Comparison of ENCODE assay signal across 15 cellular contexts in the genomic region with DNA sequence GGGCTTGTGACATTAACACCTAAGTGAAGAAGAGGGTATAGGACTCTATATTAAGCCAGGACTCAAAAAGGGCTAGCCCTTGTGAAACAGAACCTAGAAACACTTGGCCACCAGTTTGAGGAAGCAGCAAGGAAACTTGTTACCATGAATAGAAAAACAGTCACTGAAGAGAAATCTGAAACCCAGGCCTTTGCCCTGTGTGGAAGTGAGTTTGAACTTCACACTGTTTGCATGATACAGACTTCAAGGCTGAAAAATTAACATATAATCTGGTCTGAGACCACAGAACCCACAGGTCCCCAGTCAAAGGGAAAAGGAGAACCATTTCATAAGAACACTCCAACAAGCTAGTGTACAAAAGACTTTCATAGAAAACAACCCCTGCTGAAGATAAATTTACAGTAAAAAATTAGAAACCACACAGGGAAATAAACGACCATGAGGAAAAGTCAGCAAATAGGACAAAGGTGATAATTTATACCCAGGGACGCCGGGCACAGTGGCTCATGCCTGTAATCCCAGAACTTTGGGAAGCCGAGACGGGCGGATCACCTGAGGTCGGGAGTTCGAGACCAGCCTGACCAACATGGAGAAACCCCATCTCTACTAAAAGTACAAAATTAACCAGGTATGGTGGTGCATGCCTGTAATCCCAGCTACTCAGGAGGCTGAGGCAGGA.
A peak's percentile ranks its signal among the peaks of the same experiment; 100 is the strongest.
DNase-seq lines count a peak whose midpoint lies in the region; ATAC-seq and TF ChIP-seq lines count a peak whose summit lies in the region.
"Had no signal": no experiment of that assay in that cellular context is flagged by ENCODE, and none has a peak within 500 bp of the region (broad histone marks: within the 10 kb centered on the region; RNA-seq: fewer than 3 reads in every experiment).

No MANE protein-coding gene starts in this region.

- H3K9me3 ChIP-seq in HAP-1: no peaks in the 10 kb centered on the region

- H3K4me3 ChIP-seq in GM12864 (ENCODE audit: low read depth, low read length) (no peak overlapping the region), HAP-1 (no peak overlapping the region)
- H3K4me3 ChIP-seq: A549 had no signal

- peaks cover 12% of the 10 kb centered on the region for H3K4me1 ChIP-seq in HAP-1
- H3K4me1 ChIP-seq: A549 had no signal

- no peak for TF ChIP-seq CTCF in GM12864 (IDR thresholded peaks at IDR 0.05; ENCODE audit: low read depth, low read length, missing control alignments)

- in situ Hi-C loops in HAP-1 (cut with MboI; ENCODE audit: low sequenced_read_pairs): no loop called here

- peak; percentile 43 for DNase-seq in GM12864 (ENCODE audit: low read depth)
- peak; percentile 91 for DNase-seq in NOMO-1 treated with dmso at 0.1 percent for 144 hours (lab: John Stamatoyannopoulos, UW; ENCODE audit: unreplicated experiment)
- DNase-seq in activated naive CD4-positive, alpha-beta T cell treated with Interleukin-2 at 50 U/mL for 16 hours: no peak
- DNase-seq in HAP-1 (ENCODE audit: low spot score in 2 of 2): no peak
- no peak for DNase-seq in cerebellar nuclear complex (lab: John Stamatoyannopoulos, UW)
- no peak for DNase-seq in epidermal melanocyte (ENCODE audit: insufficient read length, low spot score)
- DNase-seq: amygdala; effector CD4-positive, alpha-beta T cell; NCI-H1417; nucleus accumbens; T1000 had no signal

- ATAC-seq in GM21367 (IDR thresholded peaks at IDR 0.05; ENCODE audit: unreplicated experiment): peak; percentile 89
- ATAC-seq in HG03103 (IDR thresholded peaks at IDR 0.05; ENCODE audit: low read depth, unreplicated experiment): peak; percentile 95
- ATAC-seq: A549, left lobe of liver had no signal

- H3K27me3 ChIP-seq in HAP-1 (ENCODE audit: low read depth): no peaks in the 10 kb centered on the region

- no peaks in the 10 kb centered on the region for H3K36me3 ChIP-seq in HAP-1 (replicated peaks)

Comparison
In these comparisons a context has a peak if more than half of its experiments do, and no peak if none do; other contexts are left out.
1. DNase-seq: peak in GM12864 (single experiment) and NOMO-1 treated with dmso at 0.1 percent for 144 hours (single experiment); none in activated naive CD4-positive, alpha-beta T cell treated with Interleukin-2 at 50 U/mL for 16 hours (single experiment), HAP-1 (0 of 2), cerebellar nuclear complex (0 of 2) and epidermal melanocyte (single experiment).